ENCODE assay signal across 1 cellular context in the genomic region with DNA sequence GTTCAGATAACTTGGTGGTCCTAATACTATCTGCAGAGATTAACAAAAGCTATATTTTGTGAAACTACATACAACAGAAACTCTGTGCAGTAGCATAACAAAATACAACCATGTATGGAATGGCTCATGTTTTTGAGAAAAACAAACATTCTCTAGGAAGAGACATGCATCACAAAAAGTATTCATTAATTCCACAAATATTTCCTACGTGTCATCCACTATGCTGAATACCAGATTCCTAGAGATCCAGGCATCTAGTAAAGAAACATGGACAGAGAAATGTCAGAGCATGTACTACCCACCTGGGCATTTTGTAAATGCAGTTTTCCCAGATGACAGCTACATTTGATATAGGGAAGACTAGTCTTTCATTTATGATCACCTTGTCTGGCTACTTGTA.
TF ChIP-seq lines count a peak whose summit lies in the region.

No MANE protein-coding gene starts in this region.

TF ChIP-seq in IMR-90, 13 proteins besides CTCF, POLR2A, EP300 and RAD21 (continued from another document):
- TF ChIP-seq, protein P1, sequence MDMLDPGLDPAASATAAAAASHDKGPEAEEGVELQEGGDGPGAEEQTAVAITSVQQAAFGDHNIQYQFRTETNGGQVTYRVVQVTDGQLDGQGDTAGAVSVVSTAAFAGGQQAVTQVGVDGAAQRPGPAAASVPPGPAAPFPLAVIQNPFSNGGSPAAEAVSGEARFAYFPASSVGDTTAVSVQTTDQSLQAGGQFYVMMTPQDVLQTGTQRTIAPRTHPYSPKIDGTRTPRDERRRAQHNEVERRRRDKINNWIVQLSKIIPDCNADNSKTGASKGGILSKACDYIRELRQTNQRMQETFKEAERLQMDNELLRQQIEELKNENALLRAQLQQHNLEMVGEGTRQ (IDR thresholded peaks at IDR 0.05; ENCODE audit: low read depth, low read length), result no peak
- TF ChIP-seq CEBPB (IDR thresholded peaks at IDR 0.05; ENCODE audit: low read depth, low read length), result no peak
- no peak for TF ChIP-seq NFE2L2 (IDR thresholded peaks at IDR 0.05; ENCODE audit: low read depth, low read length)
- TF ChIP-seq MAFK (IDR thresholded peaks at IDR 0.05; ENCODE audit: low read depth, low read length), result no peak
- no peak for TF ChIP-seq FOS (IDR thresholded peaks at IDR 0.05; ENCODE audit: low read depth, low read length)
